ENCODE assay signal across 8 cellular contexts in the genomic region with DNA sequence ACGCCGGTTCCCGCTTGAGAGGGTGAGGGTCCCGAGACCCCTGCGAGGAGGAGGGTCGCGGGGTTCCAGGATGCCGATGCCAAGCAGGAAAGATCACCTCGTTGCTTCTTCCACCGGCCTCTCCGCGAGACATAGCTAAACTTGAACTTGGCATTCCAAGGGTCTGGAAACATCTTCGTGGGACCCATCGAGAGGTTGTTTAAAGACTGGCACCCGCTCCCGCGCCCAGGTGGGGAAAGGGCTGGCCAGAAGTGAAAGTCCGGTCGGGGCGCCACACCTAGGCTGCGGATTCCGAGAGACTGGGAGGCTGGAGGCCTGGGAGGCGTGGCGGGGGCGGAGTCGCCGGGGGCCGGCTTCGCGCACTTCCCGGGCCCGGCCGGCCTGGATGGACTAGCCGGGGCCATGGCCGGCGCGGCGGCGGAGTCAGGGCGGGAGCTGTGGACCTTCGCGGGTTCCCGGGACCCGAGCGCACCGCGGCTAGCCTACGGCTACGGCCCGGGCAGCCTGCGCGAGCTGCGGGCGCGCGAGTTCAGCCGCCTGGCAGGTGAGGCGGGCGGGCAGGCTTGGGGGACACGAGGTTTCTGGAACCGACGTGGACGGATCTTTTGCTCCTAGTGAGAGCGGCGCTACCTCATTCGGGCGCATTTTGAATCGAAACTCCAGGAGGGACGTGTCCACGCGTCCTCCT. TPM values are rescaled to one million over a fixed set of nuclear protein-coding genes. Genes with fewer than 3 reads are reported as not detected.
A peak's percentile ranks its signal among the peaks of the same experiment; 100 is the strongest.
DNase-seq lines count a peak whose midpoint lies in the region; ATAC-seq, FAIRE-seq and TF ChIP-seq lines count a peak whose summit lies in the region.

TSS of gene MOCOS (plus strand) at position 360 of the 688 bp plus-strand sequence. CDS start at position 403, 43 bp downstream.

- no TSS peak for BruUV-seq in HepG2 (replicated peaks; lab: Mats Ljungman, UMichigan)

- peak within 1 kb of the TSS; percentile 70 for H3K4me2 ChIP-seq in HepG2 (ENCODE audit: low read depth, low read length)

- H2AFZ ChIP-seq in HepG2 (ENCODE audit: low read length), result no peak within 1 kb of the TSS

- H3K4me1 ChIP-seq in HUES6 (ENCODE audit: control insufficient read depth, insufficient read depth, low read length) (peaks cover 18% of the 10 kb centered on the region), HepG2 (ENCODE audit: insufficient read depth, low read length) (peaks cover 62% of the 10 kb centered on the region)

- intact Hi-C loops in dendritic cell treated with granulocyte-macrophage colony-stimulating factor and Interleukin-4, amounts not matched to agents 40 ng/mL and 50 ng/mL, for 4 days (cut with micrococcal nuclease), result loop anchor here (2.0 kb wide), 1 partner anchor 58 kb away; the partner anchor contains the start of genes ELP2 and SLC39A6
- intact Hi-C loops in HepG2 (cut with micrococcal nuclease; ENCODE audit: unreplicated experiment), result loop anchor here (2.0 to 10.0 kb wide), 2 partner anchors 68 to 98 kb away; no protein-coding TSS in a partner anchor

- peak; percentile 69; the same call in 1 of the 2 replicates for TF ChIP-seq RAD21 in HepG2 (CRISPR knock-in tag; IDR thresholded peaks at IDR 0.05)

- no peaks in the 10 kb centered on the region for H3K9me3 Mint-ChIP-seq in dendritic cell treated with granulocyte-macrophage colony-stimulating factor and Interleukin-4, amounts not matched to agents 40 ng/mL and 50 ng/mL, for 4 days

- CTCF ChIA-PET in HepG2 (lab: Yijun Ruan, JAX; ENCODE audit: low intra/inter-chr PET ratio, low total read pairs), result no interaction called here

- POLR2A ChIA-PET in HepG2 (lab: Yijun Ruan, JAX), result interaction anchor here (0.6 to 7.4 kb wide), 8 partner anchors 7 to 57 kb away, joined by 3 to 103 read pairs (median 6); partner anchors contain the start of genes ELP2 and SLC39A6

- H3K4me3 Mint-ChIP-seq in dendritic cell treated with granulocyte-macrophage colony-stimulating factor and Interleukin-4, amounts not matched to agents 40 ng/mL and 50 ng/mL, for 4 days, result peak within 1 kb of the TSS; percentile 84

- H3K9me3 ChIP-seq in HUES6 (ENCODE audit: control insufficient read depth, insufficient read depth, low read depth, low read length) (no peaks in the 10 kb centered on the region), WERI-Rb-1 (ENCODE audit: severe bottlenecking) (no peaks in the 10 kb centered on the region), HepG2 (ENCODE audit: low read length) (no peaks in the 10 kb centered on the region)

- H3K27ac ChIP-seq in HUES6 (ENCODE audit: low read depth, low read length), result no peak within 1 kb of the TSS
- no peak within 1 kb of the TSS for H3K27ac ChIP-seq in WERI-Rb-1
- peak within 1 kb of the TSS; percentile 72 for H3K27ac ChIP-seq in HepG2 (ENCODE audit: extremely low read length, insufficient read depth, low read length)

- H3K4me1 Mint-ChIP-seq in dendritic cell treated with granulocyte-macrophage colony-stimulating factor and Interleukin-4, amounts not matched to agents 40 ng/mL and 50 ng/mL, for 4 days (ENCODE audit: low read depth), result peaks cover 63% of the 10 kb centered on the region

- no peaks in the 10 kb centered on the region for H4K20me1 ChIP-seq in HepG2 (ENCODE audit: insufficient read depth, low read length)

- peaks cover 63% of the 10 kb centered on the region for H3K27me3 Mint-ChIP-seq in dendritic cell treated with granulocyte-macrophage colony-stimulating factor and Interleukin-4, amounts not matched to agents 40 ng/mL and 50 ng/mL, for 4 days

- H3K79me2 ChIP-seq in HepG2 (ENCODE audit: insufficient read depth, low read length), result peaks cover 36% of the 10 kb centered on the region

- TF ChIP-seq CTCF in WERI-Rb-1 (IDR thresholded peaks at IDR 0.05; ENCODE audit: low read depth, low read length) (no peak), HepG2 (CRISPR knock-in tag; IDR thresholded peaks at IDR 0.05) (peak; percentile 39)

- peak; percentile 83 to 86 for TF ChIP-seq POLR2A in HepG2 (IDR thresholded peaks at IDR 0.05; ENCODE audit: insufficient read depth in 1 of 2, low read depth in 2 of 2, low read length in 2 of 2)
- TF ChIP-seq POLR2A in GM18505 (IDR thresholded peaks at IDR 0.05; ENCODE audit: borderline replicate concordance, extremely low read depth, insufficient read depth, insufficient read length), result no peak

- ATAC-seq in GM21526 (IDR thresholded peaks at IDR 0.05; ENCODE audit: low FRiP score, unreplicated experiment) (peak; percentile 65), HepG2 (peak; percentile 91), GM18505 (IDR thresholded peaks at IDR 0.05; ENCODE audit: unreplicated experiment) (no peak)

- H3K9ac ChIP-seq in HUES6 (ENCODE audit: low read length) (peak within 1 kb of the TSS; percentile 85), HepG2 (ENCODE audit: insufficient read depth, low read depth, low read length) (peak within 1 kb of the TSS; percentile 95)

- 0% methylated on average over 5 of the region's 71 CpGs for WGBS in HepG2 (ENCODE audit: low lambda C conversion rate)

- H3K27me3 ChIP-seq in HUES6 (ENCODE audit: control insufficient read depth, insufficient read depth, low read length), result peaks cover 64% of the 10 kb centered on the region
- H3K27me3 ChIP-seq in WERI-Rb-1 (ENCODE audit: insufficient read depth, low read depth, severe bottlenecking), result no peaks in the 10 kb centered on the region
- no peaks in the 10 kb centered on the region; a peak in 1 of 5 replicates for H3K27me3 ChIP-seq in HepG2 (ENCODE audit: control insufficient read depth in 1 of 2, insufficient read depth in 2 of 2, low read length in 2 of 2)

- H3K4me3 ChIP-seq in HUES6 (ENCODE audit: low read depth, low read length), result peak within 1 kb of the TSS; percentile 90
- H3K4me3 ChIP-seq in WERI-Rb-1 (ENCODE audit: low read depth, low read length), result peak within 1 kb of the TSS; percentile 44
- peak within 1 kb of the TSS; percentile 79 to 86 (median 81) for H3K4me3 ChIP-seq in HepG2 (replicated peaks in 1 of 3; ENCODE audit: insufficient read depth in 1 of 3, low read depth in 2 of 3, low read length in 3 of 3)

- in situ Hi-C loops in HepG2 (cut with HindIII; ENCODE audit: extremely low pct_ligation_motif_present, low pct_unique_long_range_greater_than_20kb), result no loop called here

- DNase-seq in D341Med (ENCODE audit: low spot score) (peak; percentile 80), WERI-Rb-1 (peak; percentile 53), HepG2 (ENCODE audit: low spot score) (peak; percentile 68)
- DNase-seq in stimulated activated CD8-positive, alpha-beta memory T cell treated with anti-CD3 and anti-CD28 coated beads, Interleukin-12 subunit alpha, Interleukin-12 subunit beta, amount 100 ng/mL, for 4 hours (ENCODE audit: low read depth), result peak; percentile 27

- H3K36me3 ChIP-seq in HUES6 (ENCODE audit: control insufficient read depth, insufficient read depth, low read length), result no peaks in the 10 kb centered on the region; the same call in 1 of the 2 replicates
- H3K36me3 ChIP-seq in WERI-Rb-1, result no peaks in the 10 kb centered on the region
- peaks cover 4 to 11% of the 10 kb centered on the region in 2 experiments; a peak in 2 of 5 replicates for H3K36me3 ChIP-seq in HepG2 (replicated peaks in 1 of 2; ENCODE audit: control insufficient read depth in 1 of 2, insufficient read depth in 2 of 2, low read length in 2 of 2)

- FAIRE-seq in HepG2 (lab: Jason Lieb, UNC), result no peak

- peak within 1 kb of the TSS; percentile 75 for H3K27ac Mint-ChIP-seq in dendritic cell treated with granulocyte-macrophage colony-stimulating factor and Interleukin-4, amounts not matched to agents 40 ng/mL and 50 ng/mL, for 4 days

- TF ChIP-seq EP300 in HepG2 (IDR thresholded peaks at IDR 0.05; ENCODE audit: low read depth in 2 of 2, low read length in 2 of 2) (peak in 1 of 2 experiments; percentile 17; a peak in 1 of 4 replicates), HepG2 (CRISPR knock-in tag; IDR thresholded peaks at IDR 0.05; ENCODE audit: borderline replicate concordance) (no peak)

- H3K36me3 Mint-ChIP-seq in dendritic cell treated with granulocyte-macrophage colony-stimulating factor and Interleukin-4, amounts not matched to agents 40 ng/mL and 50 ng/mL, for 4 days (ENCODE audit: low read depth), result peaks cover 21% of the 10 kb centered on the region

TF ChIP-seq in HepG2, 621 proteins besides CTCF, POLR2A, EP300 and RAD21 (continues in another document):
- no peak for TF ChIP-seq ZNF660 (CRISPR knock-in tag; IDR thresholded peaks at IDR 0.05; ENCODE audit: borderline replicate concordance, low read depth)
- TF ChIP-seq ZNF615 (CRISPR knock-in tag; IDR thresholded peaks at IDR 0.05; ENCODE audit: borderline replicate concordance), result no peak
- no peak for TF ChIP-seq ZNF572 (CRISPR knock-in tag; IDR thresholded peaks at IDR 0.05)
- TF ChIP-seq MAFF (IDR thresholded peaks at IDR 0.05; ENCODE audit: low read depth, low read length), result no peak
- no peak for TF ChIP-seq CREB1 (IDR thresholded peaks at IDR 0.05)
- no peak for TF ChIP-seq CREB1 (CRISPR knock-in tag; IDR thresholded peaks at IDR 0.05)

RNA-seq across cellular contexts. Expression of gene MOCOS, which starts in this region (rescaled TPM):
- total RNA-seq in HepG2 (2016; rRNA removed; fragmentation: Illumina TruSeq; extraction: Trizol), result 15.4 and 20.0 TPM in 2 replicates
- total RNA-seq in HepG2 (2016; cell fraction: cytosol; rRNA removed; fragmentation: Illumina TruSeq; extraction: Trizol; ENCODE audit: low read depth), result 6.6 TPM in 2 replicates
- total RNA-seq in HepG2 (2016; cell fraction: insoluble cytoplasmic fraction; rRNA removed; fragmentation: Illumina TruSeq; extraction: Trizol), result 16.3 and 19.1 TPM in 2 replicates
- total RNA-seq in HepG2 (2016; cell fraction: membrane; rRNA removed; fragmentation: Illumina TruSeq; extraction: Trizol), result 9.0 TPM in 2 replicates
- 10.5 and 13.5 TPM in 2 replicates for total RNA-seq in HepG2 (2016; cell fraction: nucleus; rRNA removed; fragmentation: Illumina TruSeq; extraction: Trizol)
- polyA plus RNA-seq in HepG2 (2011; rRNA removed), result 7.7 and 10.1 TPM in 2 replicates
- 6.0 and 7.8 TPM in 2 replicates for polyA plus RNA-seq in HepG2 (2011; cell fraction: cytosol; rRNA removed)
- polyA plus RNA-seq in HepG2 (2011; cell fraction: nucleus; rRNA removed), result 9.4 and 10.7 TPM in 2 replicates
- 7.5 and 8.7 TPM in 2 replicates for polyA plus RNA-seq in HepG2 (2012)
- polyA plus RNA-seq in HepG2 (2016; cell fraction: cytosol; fragmentation: Illumina TruSeq; extraction: Trizol; ENCODE audit: low read depth), result 2.9 and 3.1 TPM in 2 replicates
- 21.6 and 25.3 TPM in 2 replicates for polyA plus RNA-seq in HepG2 (2016; cell fraction: insoluble cytoplasmic fraction; fragmentation: Illumina TruSeq; extraction: Trizol; ENCODE audit: low read depth)
- polyA plus RNA-seq in HepG2 (2016; cell fraction: membrane; fragmentation: Illumina TruSeq; extraction: Trizol; ENCODE audit: low read depth), result 7.1 and 8.1 TPM in 2 replicates
- 13.4 and 18.9 TPM in 2 replicates for polyA plus RNA-seq in HepG2 (2016; cell fraction: nucleus; fragmentation: Illumina TruSeq; extraction: Trizol; ENCODE audit: insufficient read depth, low read depth)
- polyA minus RNA-seq in HepG2 (2011; rRNA and poly(A)+ RNA removed; ENCODE audit: low replicate concordance), result 28.6 and 205 TPM in 2 replicates
- polyA minus RNA-seq in HepG2 (2011; cell fraction: cytosol; rRNA and poly(A)+ RNA removed), result 9.8 and 12.9 TPM in 2 replicates
- polyA minus RNA-seq in HepG2 (2011; cell fraction: nucleus; rRNA and poly(A)+ RNA removed), result 16.5 and 21.5 TPM in 2 replicates

Comparison
In these comparisons a context has a peak if more than half of its experiments do, and no peak if none do; other contexts are left out.
1. DNase-seq: peak in every context shown above with its lines; median percentile 80 in D341Med; 68 in HepG2; 53 in WERI-Rb-1; 27 in stimulated activated CD8-positive, alpha-beta memory T cell treated with anti-CD3 and anti-CD28 coated beads, Interleukin-12 subunit alpha, Interleukin-12 subunit beta, amount 100 ng/mL, for 4 hours.